ENCODE assay signal across 8 cellular contexts in the genomic region with DNA sequence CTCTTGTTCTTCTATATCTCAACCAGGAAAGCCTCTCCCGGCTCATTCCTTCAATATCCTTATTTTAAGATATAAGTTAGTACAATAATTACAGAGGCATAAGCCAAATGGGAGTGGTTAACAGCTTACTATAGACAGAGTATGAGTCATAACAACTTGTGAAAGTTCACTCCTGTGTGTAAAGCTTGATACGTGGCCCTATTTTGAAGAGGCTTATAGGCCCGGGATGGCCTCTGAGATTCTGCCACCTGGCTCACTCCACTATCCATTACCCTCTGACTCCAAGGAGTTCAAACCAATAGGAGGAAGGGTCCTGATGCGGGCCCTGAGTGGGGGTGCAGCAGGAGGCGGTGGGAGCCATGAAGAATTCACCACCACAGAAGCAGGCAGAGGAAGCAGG. TPM values are rescaled to one million over a fixed set of nuclear protein-coding genes. Genes with fewer than 3 reads are reported as not detected.
DNase-seq lines count a peak whose midpoint lies in the region; ATAC-seq, FAIRE-seq and TF ChIP-seq lines count a peak whose summit lies in the region.

No MANE protein-coding gene starts in this region.

- DNase-seq in CD4-positive, CD25-positive, alpha-beta regulatory T cell: peak in 1 of 3 donors; percentile 55
- DNase-seq in GM19239 (ENCODE audit: insufficient read length, low spot score) (no peak), nephron progenitor cell (no peak), NCI-H1092 (lab: John Stamatoyannopoulos, UW) (no peak), GM23338 (ENCODE audit: low spot score) (no peak)
- DNase-seq in effector CD8-positive, alpha-beta T cell (lab: John Stamatoyannopoulos, UW): no peak

- H3K9me2 ChIP-seq in GM23338 (ENCODE audit: insufficient read depth): peaks cover 4% of the 10 kb centered on the region; the same call in 1 of the 2 replicates

- ATAC-seq in CD4-positive, CD25-positive, alpha-beta regulatory T cell (ENCODE audit: low read depth in 2 of 2): peak in 1 of 2 donors; percentile 65
- peak; percentile 83 for ATAC-seq in HG03280 (IDR thresholded peaks at IDR 0.05; ENCODE audit: unreplicated experiment)
- ATAC-seq in GM23338: no peak

- no peaks in the 10 kb centered on the region for H3K27me3 Mint-ChIP-seq in CD4-positive, CD25-positive, alpha-beta regulatory T cell
- no peaks in the 10 kb centered on the region for H3K27me3 Mint-ChIP-seq in activated naive CD8-positive, alpha-beta T cell
- no peaks in the 10 kb centered on the region for H3K27me3 Mint-ChIP-seq in nephron progenitor cell (ENCODE audit: low read depth, poor library complexity)
- peaks cover 2% of the 10 kb centered on the region for H3K27me3 Mint-ChIP-seq in GM23338 (ENCODE audit: insufficient read depth, low read depth, poor library complexity)

- H3K36me3 ChIP-seq in CD4-positive, CD25-positive, alpha-beta regulatory T cell (ENCODE audit: control insufficient read depth, insufficient read depth, low read length): peaks cover 86% of the 10 kb centered on the region
- no peaks in the 10 kb centered on the region for H3K36me3 ChIP-seq in GM23338 (ENCODE audit: insufficient read depth)

- no peaks in the 10 kb centered on the region for H3K4me1 ChIP-seq in CD4-positive, CD25-positive, alpha-beta regulatory T cell (ENCODE audit: control insufficient read depth, insufficient read depth, low read length, poor library complexity, severe bottlenecking)
- H3K4me1 ChIP-seq in GM23338 (ENCODE audit: insufficient read depth): no peaks in the 10 kb centered on the region

- no peak overlapping the region for H2AFZ ChIP-seq in GM23338

- no peaks in the 10 kb centered on the region for H3K27me3 ChIP-seq in CD4-positive, CD25-positive, alpha-beta regulatory T cell (ENCODE audit: control insufficient read depth, insufficient read depth, low read length)
- no peaks in the 10 kb centered on the region for H3K27me3 ChIP-seq in GM23338 (ENCODE audit: insufficient read depth)

- peaks cover 0 to 2% (median 0%) of the 10 kb centered on the region in 7 donors for H3K9me3 Mint-ChIP-seq in CD4-positive, CD25-positive, alpha-beta regulatory T cell
- no peaks in the 10 kb centered on the region for H3K9me3 Mint-ChIP-seq in activated naive CD8-positive, alpha-beta T cell (ENCODE audit: low read depth)
- H3K9me3 Mint-ChIP-seq in nephron progenitor cell (no peaks in the 10 kb centered on the region), GM23338 (peaks cover 3% of the 10 kb centered on the region; the same call in 1 of the 3 replicates)

- no peaks in the 10 kb centered on the region for H3F3A ChIP-seq in GM23338 (replicated peaks; ENCODE audit: low read depth)

- H3K27ac Mint-ChIP-seq in CD4-positive, CD25-positive, alpha-beta regulatory T cell: peak overlapping the region; percentile 69 to 88 (median 84)
- H3K27ac Mint-ChIP-seq in activated naive CD8-positive, alpha-beta T cell: peak overlapping the region; percentile 77
- H3K27ac Mint-ChIP-seq in nephron progenitor cell: peak overlapping the region; percentile 23
- H3K27ac Mint-ChIP-seq in GM23338: no peak overlapping the region

- no peaks in the 10 kb centered on the region for H3K79me2 ChIP-seq in GM23338 (replicated peaks; ENCODE audit: insufficient read depth)

- H3K9me3 ChIP-seq in CD4-positive, CD25-positive, alpha-beta regulatory T cell (ENCODE audit: control insufficient read depth in 2 of 2, low read length in 2 of 2): no peaks in the 10 kb centered on the region

- H3K4me3 Mint-ChIP-seq in CD4-positive, CD25-positive, alpha-beta regulatory T cell: peak overlapping the region in 2 of 4 donors; percentile 22 to 51
- H3K4me3 Mint-ChIP-seq in activated naive CD8-positive, alpha-beta T cell: no peak overlapping the region
- H3K4me3 Mint-ChIP-seq in nephron progenitor cell: no peak overlapping the region
- H3K4me3 Mint-ChIP-seq in GM23338: no peak overlapping the region

- peaks cover 68% of the 10 kb centered on the region for H3K36me3 Mint-ChIP-seq in CD4-positive, CD25-positive, alpha-beta regulatory T cell
- H3K36me3 Mint-ChIP-seq in activated naive CD8-positive, alpha-beta T cell: peaks cover 17% of the 10 kb centered on the region
- H3K36me3 Mint-ChIP-seq in nephron progenitor cell (ENCODE audit: low read depth) (peaks cover 44% of the 10 kb centered on the region), GM23338 (ENCODE audit: low read depth) (peaks cover 16% of the 10 kb centered on the region)

- TF ChIP-seq CTCF in nephron progenitor cell (IDR thresholded peaks at IDR 0.05): no peak
- no peak for TF ChIP-seq CTCF in GM23338 (conservative IDR thresholded peaks at IDR 0.05; ENCODE audit: low read depth in 2 of 2)

- H3K4me2 ChIP-seq in GM23338: no peak overlapping the region

- peaks cover 0 to 31% (median 26%) of the 10 kb centered on the region in 4 donors for H3K4me1 Mint-ChIP-seq in CD4-positive, CD25-positive, alpha-beta regulatory T cell
- H3K4me1 Mint-ChIP-seq in activated naive CD8-positive, alpha-beta T cell (ENCODE audit: low read depth): peaks cover 29% of the 10 kb centered on the region
- H3K4me1 Mint-ChIP-seq in nephron progenitor cell (peaks cover 66% of the 10 kb centered on the region), GM23338 (no peaks in the 10 kb centered on the region)

- peak; percentile 81 for FAIRE-seq in GM19239 (lab: Jason Lieb, UNC)

- H3K4me3 ChIP-seq in CD4-positive, CD25-positive, alpha-beta regulatory T cell (ENCODE audit: low read depth, low read length): no peak overlapping the region
- H3K4me3 ChIP-seq in GM23338: no peak overlapping the region

- no peak overlapping the region for H3K27ac ChIP-seq in CD4-positive, CD25-positive, alpha-beta regulatory T cell (ENCODE audit: insufficient read depth, low read length, poor library complexity, severe bottlenecking)
- H3K27ac ChIP-seq in GM23338 (ENCODE audit: low read depth): no peak overlapping the region

- no peaks in the 10 kb centered on the region for H4K20me1 ChIP-seq in GM23338 (replicated peaks; ENCODE audit: insufficient read depth)

TF ChIP-seq in GM23338, 12 proteins besides CTCF, POLR2A, EP300 and RAD21:
- TF ChIP-seq ETS1 (IDR thresholded peaks at IDR 0.05) (no peak), EZH2 (IDR thresholded peaks at IDR 0.05; ENCODE audit: low read depth, unreplicated experiment) (no peak), EZH2phosphoT487 (IDR thresholded peaks at IDR 0.05; ENCODE audit: unreplicated experiment) (no peak), ZNF114 (CRISPR knock-in tag; IDR thresholded peaks at IDR 0.05) (no peak), NANOG (IDR thresholded peaks at IDR 0.05; ENCODE audit: borderline replicate concordance) (no peak)
- TF ChIP-seq, protein P1, sequence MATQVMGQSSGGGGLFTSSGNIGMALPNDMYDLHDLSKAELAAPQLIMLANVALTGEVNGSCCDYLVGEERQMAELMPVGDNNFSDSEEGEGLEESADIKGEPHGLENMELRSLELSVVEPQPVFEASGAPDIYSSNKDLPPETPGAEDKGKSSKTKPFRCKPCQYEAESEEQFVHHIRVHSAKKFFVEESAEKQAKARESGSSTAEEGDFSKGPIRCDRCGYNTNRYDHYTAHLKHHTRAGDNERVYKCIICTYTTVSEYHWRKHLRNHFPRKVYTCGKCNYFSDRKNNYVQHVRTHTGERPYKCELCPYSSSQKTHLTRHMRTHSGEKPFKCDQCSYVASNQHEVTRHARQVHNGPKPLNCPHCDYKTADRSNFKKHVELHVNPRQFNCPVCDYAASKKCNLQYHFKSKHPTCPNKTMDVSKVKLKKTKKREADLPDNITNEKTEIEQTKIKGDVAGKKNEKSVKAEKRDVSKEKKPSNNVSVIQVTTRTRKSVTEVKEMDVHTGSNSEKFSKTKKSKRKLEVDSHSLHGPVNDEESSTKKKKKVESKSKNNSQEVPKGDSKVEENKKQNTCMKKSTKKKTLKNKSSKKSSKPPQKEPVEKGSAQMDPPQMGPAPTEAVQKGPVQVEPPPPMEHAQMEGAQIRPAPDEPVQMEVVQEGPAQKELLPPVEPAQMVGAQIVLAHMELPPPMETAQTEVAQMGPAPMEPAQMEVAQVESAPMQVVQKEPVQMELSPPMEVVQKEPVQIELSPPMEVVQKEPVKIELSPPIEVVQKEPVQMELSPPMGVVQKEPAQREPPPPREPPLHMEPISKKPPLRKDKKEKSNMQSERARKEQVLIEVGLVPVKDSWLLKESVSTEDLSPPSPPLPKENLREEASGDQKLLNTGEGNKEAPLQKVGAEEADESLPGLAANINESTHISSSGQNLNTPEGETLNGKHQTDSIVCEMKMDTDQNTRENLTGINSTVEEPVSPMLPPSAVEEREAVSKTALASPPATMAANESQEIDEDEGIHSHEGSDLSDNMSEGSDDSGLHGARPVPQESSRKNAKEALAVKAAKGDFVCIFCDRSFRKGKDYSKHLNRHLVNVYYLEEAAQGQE (IDR thresholded peaks at IDR 0.05; ENCODE audit: unreplicated experiment): no peak

RNA-seq across cellular contexts. Expression of gene B4GALT1, which starts 36.6 kb away (rescaled TPM):
- 87.8 TPM for total RNA-seq in CD4-positive, CD25-positive, alpha-beta regulatory T cell
- polyA plus RNA-seq in CD4-positive, CD25-positive, alpha-beta regulatory T cell: 10 to 100 TPM; 18.8 to 21.7 (median 20.6) TPM
- total RNA-seq in GM23338 (2014; rRNA removed; shearing (Covaris generic)): 14.7 and 15.8 TPM in 2 replicates
- polyA plus RNA-seq in GM23338 (2016; fragmentation: Nextera tagmentation; extraction: Ambion mirVana): 6.3 and 7.0 TPM in 2 replicates

RNA-seq across cellular contexts. Expression of gene SMU1, which starts 54.0 kb away (rescaled TPM):
- total RNA-seq in CD4-positive, CD25-positive, alpha-beta regulatory T cell: 22.7 TPM
- 10 to 100 TPM; 23.7 to 27.9 (median 24.9) TPM for polyA plus RNA-seq in CD4-positive, CD25-positive, alpha-beta regulatory T cell
- total RNA-seq in GM23338 (2014; rRNA removed; shearing (Covaris generic)): 23.3 and 23.8 TPM in 2 replicates
- 12.8 and 14.3 TPM in 2 replicates for polyA plus RNA-seq in GM23338 (2016; fragmentation: Nextera tagmentation; extraction: Ambion mirVana)
